ENCODE assay signal across 11 cellular contexts in the genomic region with DNA sequence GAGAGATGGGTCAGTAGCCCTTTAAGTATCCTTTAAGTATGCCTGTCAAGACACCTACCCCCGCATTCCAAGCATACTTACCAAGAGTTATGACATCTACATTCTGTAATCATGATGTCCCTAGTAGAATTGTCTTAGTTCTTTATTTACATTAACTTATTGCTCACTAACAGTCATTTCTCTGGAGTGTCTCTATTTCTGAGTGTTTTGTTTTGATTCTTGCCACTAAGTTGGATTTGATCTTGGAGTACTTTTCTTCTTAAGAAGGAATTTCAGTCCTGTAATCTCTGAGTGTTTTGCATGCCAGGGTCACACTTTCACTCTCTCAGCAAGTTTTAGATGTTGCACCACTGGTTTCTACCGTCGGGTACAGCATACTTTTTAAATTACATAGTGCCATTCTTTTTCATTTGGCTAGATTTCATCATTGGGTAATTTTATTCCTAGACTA.
DNase-seq lines count a peak whose midpoint lies in the region; ATAC-seq and TF ChIP-seq lines count a peak whose summit lies in the region.
"Had no signal": no experiment of that assay in that cellular context is flagged by ENCODE, and none has a peak within 500 bp of the region (broad histone marks: within the 10 kb centered on the region; RNA-seq: fewer than 3 reads in every experiment).

No MANE protein-coding gene starts in this region.

- H2AK5ac ChIP-seq in trophoblast cell (ENCODE audit: low read length), result no peak overlapping the region

- H2AFZ ChIP-seq in trophoblast cell (ENCODE audit: insufficient read depth, low read length, poor library complexity), result no peak overlapping the region

- H3K4me3 ChIP-seq in fibroblast of mammary gland (ENCODE audit: control insufficient read depth, low read depth, low read length), result no peak overlapping the region
- H3K4me3 ChIP-seq in trophoblast cell (ENCODE audit: low read depth, low read length), result no peak overlapping the region
- H3K4me3 ChIP-seq: left ventricle myocardium inferior had no signal

- H3K4me1 ChIP-seq in trophoblast cell (ENCODE audit: control insufficient read depth in 1 of 2, insufficient read depth in 2 of 2, low read length in 2 of 2), result peaks cover 11% of the 10 kb centered on the region in 2 experiments

- no peak overlapping the region for H3K4ac ChIP-seq in trophoblast cell (ENCODE audit: low read depth, low read length)

- no peak overlapping the region for H3K4me3 Mint-ChIP-seq in endothelial cell (ENCODE audit: unreplicated experiment)

- H3K27me3 ChIP-seq in trophoblast cell (ENCODE audit: insufficient read depth, low read length), result no peaks in the 10 kb centered on the region

- peaks cover 1% of the 10 kb centered on the region for H3K4me1 Mint-ChIP-seq in endothelial cell (ENCODE audit: unreplicated experiment)

- no peak overlapping the region for H3K14ac ChIP-seq in trophoblast cell (ENCODE audit: low read length)

- peak; percentile 95 for DNase-seq in EL
- peak; percentile 65 for DNase-seq in RPMI7951 (ENCODE audit: low read depth)
- peak; percentile 80 for DNase-seq in fibroblast of mammary gland (ENCODE audit: low read depth)
- DNase-seq in trophoblast cell, result peak; percentile 56 to 76
- DNase-seq in NCI-H1930 (lab: John Stamatoyannopoulos, UW), result no peak
- no peak for DNase-seq in GM19238 (ENCODE audit: insufficient read length, low spot score)
- no peak for DNase-seq in endothelial cell (ENCODE audit: low spot score)
- DNase-seq: DMS79 treated with DMSO at 0.1 percent for 48 hours, left ventricle myocardium inferior, NCI-H2227 treated with DMSO at 0.1 percent for 48 hours had no signal

- TF ChIP-seq CTCF in fibroblast of mammary gland (conservative IDR thresholded peaks at IDR 0.05; ENCODE audit: control insufficient read depth, insufficient read depth, low read depth, low read length) (no peak), endothelial cell (IDR thresholded peaks at IDR 0.05; ENCODE audit: unreplicated experiment) (no peak)

- no peak overlapping the region for H3K27ac ChIP-seq in trophoblast cell (ENCODE audit: low read depth, low read length)
- H3K27ac ChIP-seq: left ventricle myocardium inferior had no signal

- H2BK120ac ChIP-seq in trophoblast cell (ENCODE audit: insufficient read depth, low read length, poor library complexity), result no peak overlapping the region

- no peak overlapping the region for H2BK12ac ChIP-seq in trophoblast cell (ENCODE audit: low read length)

- H3K79me1 ChIP-seq in trophoblast cell (ENCODE audit: low read length), result peaks cover 5% of the 10 kb centered on the region

- H3K9me3 Mint-ChIP-seq in endothelial cell (ENCODE audit: unreplicated experiment), result no peaks in the 10 kb centered on the region

- H3K23ac ChIP-seq in trophoblast cell (ENCODE audit: low read length), result no peak overlapping the region

- H2BK5ac ChIP-seq in trophoblast cell (ENCODE audit: low read depth, low read length, poor library complexity), result no peak overlapping the region

- no peak overlapping the region for H4K91ac ChIP-seq in trophoblast cell (ENCODE audit: low read depth, low read length)

- no CpG with 5 or more reads among the region's 3 CpGs for WGBS in trophoblast cell (ENCODE audit: extremely low coverage, insufficient coverage, insufficient read length)

- no peaks in the 10 kb centered on the region for H3K36me3 ChIP-seq in trophoblast cell (ENCODE audit: control insufficient read depth in 1 of 2, insufficient read depth in 2 of 2, low read length in 2 of 2)
- H3K36me3 ChIP-seq: left ventricle myocardium inferior had no signal

- ATAC-seq in GM18519 (IDR thresholded peaks at IDR 0.05; ENCODE audit: low FRiP score, unreplicated experiment), result no peak

- H3K27me3 Mint-ChIP-seq in endothelial cell (ENCODE audit: unreplicated experiment), result no peaks in the 10 kb centered on the region

- no peak overlapping the region for H4K8ac ChIP-seq in trophoblast cell (ENCODE audit: low read depth, low read length)

- H3K18ac ChIP-seq in trophoblast cell (ENCODE audit: low read length), result no peak overlapping the region

- H3K9ac ChIP-seq in trophoblast cell (ENCODE audit: low read length), result no peak overlapping the region

- no peaks in the 10 kb centered on the region for H3K79me2 ChIP-seq in trophoblast cell (ENCODE audit: control insufficient read depth, insufficient read depth, low read length, poor library complexity)

- H3K36me3 Mint-ChIP-seq in endothelial cell (ENCODE audit: low read depth, unreplicated experiment), result no peaks in the 10 kb centered on the region

- H3K27ac Mint-ChIP-seq in endothelial cell (ENCODE audit: unreplicated experiment), result no peak overlapping the region

- H3K4me2 ChIP-seq in trophoblast cell (ENCODE audit: low read length), result peak overlapping the region; percentile 48

- no peak overlapping the region for H4K12ac ChIP-seq in trophoblast cell (ENCODE audit: low read depth, low read length)

- H3K9me3 ChIP-seq in trophoblast cell (ENCODE audit: insufficient read depth, low read depth, low read length), result no peaks in the 10 kb centered on the region
- H3K9me3 ChIP-seq: left ventricle myocardium inferior had no signal

Comparison
In these comparisons a context has a peak if more than half of its experiments do, and no peak if none do; other contexts are left out.
1. DNase-seq: peak in EL (single experiment), RPMI7951 (single experiment), fibroblast of mammary gland (single experiment) and trophoblast cell (2 of 2); none in NCI-H1930 (0 of 2), GM19238 (single experiment) and endothelial cell (single experiment).